ENCODE assay signal across 8 cellular contexts in the genomic region with DNA sequence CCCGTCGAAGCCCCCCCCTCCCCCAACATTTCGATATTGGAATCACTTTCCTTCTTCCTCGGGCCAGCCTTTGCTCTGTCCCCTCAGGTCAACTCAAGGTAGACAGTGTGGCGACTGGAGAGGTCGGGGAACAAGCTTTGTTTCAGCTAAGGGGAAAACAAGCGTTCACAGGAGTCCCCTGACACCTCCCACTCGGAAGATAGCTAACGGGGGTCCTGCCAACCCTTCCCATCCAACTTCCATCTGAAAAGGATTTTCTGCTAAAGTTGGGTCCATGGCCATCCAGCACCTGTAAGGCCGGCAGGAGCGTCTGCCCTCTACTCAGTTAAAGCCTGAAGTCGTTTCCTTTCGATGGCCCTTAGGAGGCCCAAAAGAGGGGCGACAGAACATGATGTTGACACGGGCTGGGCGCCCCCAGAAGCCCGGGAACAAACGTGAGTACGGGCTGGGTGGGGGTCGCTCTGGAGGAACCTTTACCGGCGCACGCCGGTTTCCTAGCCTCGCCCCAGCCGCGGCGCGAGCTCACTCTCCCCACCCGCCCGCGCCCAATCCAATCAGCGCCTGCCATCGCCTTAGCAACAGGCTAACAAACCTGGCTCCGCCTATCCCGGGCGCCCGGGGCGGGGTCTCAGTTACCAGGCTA. TPM values are rescaled to one million over a fixed set of nuclear protein-coding genes. Genes with fewer than 3 reads are reported as not detected.
A peak's percentile ranks its signal among the peaks of the same experiment; 100 is the strongest.
DNase-seq lines count a peak whose midpoint lies in the region; ATAC-seq and TF ChIP-seq lines count a peak whose summit lies in the region.

No MANE protein-coding gene starts in this region.

- intact Hi-C loops in mammary epithelial cell (cut with micrococcal nuclease): loop anchor here (1.0 kb wide), 2 partner anchors 68 to 100 kb away; no protein-coding TSS in a partner anchor

- no peak overlapping the region for H2AFZ ChIP-seq in ACC112 (ENCODE audit: low read length, unreplicated experiment)
- H2AFZ ChIP-seq in mammary epithelial cell (ENCODE audit: low read depth, low read length): peak overlapping the region; percentile 51
- peak overlapping the region; percentile 2 for H2AFZ ChIP-seq in smooth muscle cell (ENCODE audit: low read depth)

- H4K20me1 ChIP-seq in mammary epithelial cell (ENCODE audit: insufficient read depth, low read length) (no peaks in the 10 kb centered on the region), smooth muscle cell (ENCODE audit: low read depth) (peaks cover 52% of the 10 kb centered on the region)

- dilution Hi-C loops in mammary epithelial cell (cut with HindIII; ENCODE audit: low sequenced_read_pairs): loop anchor here (5.0 kb wide), 3 partner anchors 68 to 153 kb away; no protein-coding TSS in a partner anchor

- H3K79me2 ChIP-seq in ACC112 (ENCODE audit: control insufficient read depth, insufficient read depth, low read length, unreplicated experiment): peaks cover 73% of the 10 kb centered on the region
- peaks cover 57% of the 10 kb centered on the region for H3K79me2 ChIP-seq in mammary epithelial cell (ENCODE audit: insufficient read depth, low read length)
- H3K79me2 ChIP-seq in smooth muscle cell (ENCODE audit: low read depth): peaks cover 70% of the 10 kb centered on the region

- peaks cover 40% of the 10 kb centered on the region for H3K36me3 ChIP-seq in ACC112 (ENCODE audit: insufficient read depth, low read length)
- peaks cover 18% of the 10 kb centered on the region for H3K36me3 ChIP-seq in mammary epithelial cell (ENCODE audit: insufficient read depth, low read length)
- H3K36me3 ChIP-seq in smooth muscle cell (ENCODE audit: low read depth): peaks cover 20% of the 10 kb centered on the region

- no TSS peak for BruUV-seq in mammary epithelial cell (replicated peaks; lab: Mats Ljungman, UMichigan)

- DNase-seq in NCI-H2196 (lab: John Stamatoyannopoulos, UW; ENCODE audit: unreplicated experiment) (peak; percentile 81), mammary epithelial cell (peak; percentile 95), inferior parietal cortex (ENCODE audit: extremely low spot score) (peak; percentile 96), smooth muscle cell (lab: John Stamatoyannopoulos, UW; ENCODE audit: unreplicated experiment) (peak; percentile 85)

- CTCF ChIA-PET in mammary epithelial cell (lab: Charles Lee; ENCODE audit: low non-redundant PET): interaction anchor here (0.6 kb wide), 1 partner anchor 124 kb away, joined by 3 read pairs; no protein-coding TSS in a partner anchor

- H3K9ac ChIP-seq in mammary epithelial cell (ENCODE audit: insufficient read depth, low read length) (peak overlapping the region; percentile 100), smooth muscle cell (ENCODE audit: low read depth) (peak overlapping the region; percentile 90)

- ATAC-seq in GM18870 (IDR thresholded peaks at IDR 0.05; ENCODE audit: unreplicated experiment): peak; percentile 33
- peak; percentile 48 for ATAC-seq in HG03135 (IDR thresholded peaks at IDR 0.05; ENCODE audit: unreplicated experiment)

- H3K9me3 ChIP-seq in mammary epithelial cell (replicated peaks; ENCODE audit: insufficient read depth, low read length): no peaks in the 10 kb centered on the region
- no peaks in the 10 kb centered on the region for H3K9me3 ChIP-seq in smooth muscle cell (replicated peaks; ENCODE audit: low read depth)

- peak overlapping the region; percentile 79 for H3K4me2 ChIP-seq in mammary epithelial cell (ENCODE audit: insufficient read depth, low read depth, low read length)
- H3K4me2 ChIP-seq in smooth muscle cell: peak overlapping the region; percentile 98

- no peaks in the 10 kb centered on the region for H3K27me3 ChIP-seq in ACC112 (ENCODE audit: insufficient read depth, low read length)
- no peaks in the 10 kb centered on the region for H3K27me3 ChIP-seq in mammary epithelial cell (ENCODE audit: insufficient read depth, low read length)
- H3K27me3 ChIP-seq in smooth muscle cell (ENCODE audit: low read depth): no peaks in the 10 kb centered on the region

- no peak for TF ChIP-seq CTCF in WI38 (IDR thresholded peaks at IDR 0.05; ENCODE audit: low read depth, low read length)
- no peak for TF ChIP-seq CTCF in mammary epithelial cell (conservative IDR thresholded peaks at IDR 0.05 in 1 of 2, IDR thresholded peaks at IDR 0.05 in 1 of 2; ENCODE audit: extremely low read depth in 1 of 2, insufficient read depth in 1 of 2, low read depth in 1 of 2, low read length in 2 of 2)
- no peak for TF ChIP-seq CTCF in smooth muscle cell (IDR thresholded peaks at IDR 0.05; ENCODE audit: borderline replicate concordance, insufficient read depth, poor library complexity, severe bottlenecking)

- WGBS in mammary epithelial cell (ENCODE audit: low coverage, missing lambda C conversion rate): 0% methylated on average over 4 of the region's 39 CpGs
- under 1% methylated on average over 36 of the region's 39 CpGs for WGBS in smooth muscle cell (ENCODE audit: low lambda C conversion rate)

- H3K27ac ChIP-seq in ACC112 (ENCODE audit: low read depth, low read length) (peak overlapping the region; percentile 99), mammary epithelial cell (ENCODE audit: insufficient read depth, low read depth, low read length) (peak overlapping the region; percentile 100), smooth muscle cell (ENCODE audit: low read depth) (peak overlapping the region; percentile 93)

- in situ Hi-C loops in mammary epithelial cell (cut with MboI; ENCODE audit: low sequenced_read_pairs in 2 of 2): loop anchor here in 1 of 2 donors (5.0 to 25.0 kb wide), 4 partner anchors 158 to 518 kb away; no protein-coding TSS in a partner anchor

- H3F3A ChIP-seq in smooth muscle cell (ENCODE audit: low read depth): peaks cover 37% of the 10 kb centered on the region

- peak overlapping the region; percentile 98 for H3K4me3 ChIP-seq in ACC112 (ENCODE audit: low read depth, low read length)
- H3K4me3 ChIP-seq in WI38 (ENCODE audit: low read depth, low read length): peak overlapping the region; percentile 89
- peak overlapping the region; percentile 65 to 100 (median 91) for H3K4me3 ChIP-seq in mammary epithelial cell (replicated peaks in 1 of 3; ENCODE audit: insufficient read depth in 1 of 3, low read depth in 2 of 3, low read length in 3 of 3)
- peak overlapping the region; percentile 83 for H3K4me3 ChIP-seq in smooth muscle cell

- H3K4me1 ChIP-seq in ACC112 (ENCODE audit: control insufficient read depth, insufficient read depth, low read length, unreplicated experiment) (peaks cover 30% of the 10 kb centered on the region), mammary epithelial cell (ENCODE audit: insufficient read depth, low read length) (peaks cover 5% of the 10 kb centered on the region), smooth muscle cell (ENCODE audit: low read depth) (peaks cover 30% of the 10 kb centered on the region)

RNA-seq across cellular contexts. Expression of a gene that starts 2.5 kb away (rescaled TPM):
- total RNA-seq in mammary epithelial cell (10 to 100 TPM; 26.2 to 48.3 TPM), smooth muscle cell (95.0 and 106 TPM in 2 replicates)
- polyA plus RNA-seq in mammary epithelial cell (6.5 TPM), smooth muscle cell (27.1 and 30.1 TPM in 2 replicates)
- polyA minus RNA-seq in mammary epithelial cell: 39.7 TPM

Comparison
In these comparisons a context has a peak if more than half of its experiments do, and no peak if none do; other contexts are left out.
1. Peak in every context shown above with its lines: DNase-seq, ATAC-seq, H3K4me3 ChIP-seq and H3K27ac ChIP-seq.